In the genomic region with DNA sequence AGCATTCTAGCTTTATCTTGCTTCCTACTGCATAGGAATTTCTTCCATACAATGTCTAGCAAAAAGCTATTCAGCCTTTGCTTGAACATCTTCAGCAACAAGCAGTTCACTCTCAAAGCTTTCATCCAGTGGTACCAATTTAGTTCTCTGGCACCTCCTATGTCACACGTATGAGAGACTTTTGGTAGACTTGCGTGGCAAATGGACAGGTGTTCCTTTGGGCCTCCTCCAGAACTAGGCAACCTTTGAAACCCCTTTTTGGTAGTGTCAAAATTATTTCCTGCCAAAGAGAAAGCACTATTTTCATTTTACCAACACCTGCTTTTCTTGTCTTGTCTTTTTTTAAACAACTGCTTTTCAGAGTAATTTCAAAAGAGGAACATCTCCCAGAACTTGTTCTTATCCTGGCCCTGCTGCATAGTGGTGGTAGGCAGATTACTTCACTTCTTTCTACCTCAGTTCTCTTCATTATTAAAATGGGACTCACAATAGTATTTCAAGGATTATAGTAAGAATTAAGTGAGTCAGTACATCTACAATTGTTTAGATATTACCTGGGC, we compare ENCODE assay signal across 15 cellular contexts.
DNase-seq lines count a peak whose midpoint lies in the region; ATAC-seq and TF ChIP-seq lines count a peak whose summit lies in the region.
"Had no signal": no experiment of that assay in that cellular context is flagged by ENCODE, and none has a peak within 500 bp of the region (broad histone marks: within the 10 kb centered on the region; RNA-seq: fewer than 3 reads in every experiment).

No MANE protein-coding gene starts in this region.

- no peaks in the 10 kb centered on the region for H3K36me3 ChIP-seq in SU-DHL-6 (ENCODE audit: low read length)

- H3K9me3 Mint-ChIP-seq in immature natural killer cell: no peaks in the 10 kb centered on the region
- H3K9me3 Mint-ChIP-seq: activated B cell treated with CpG ODN at 0.5 μM for 24 hours, nephron had no signal

- TF ChIP-seq CTCF in GM10248 (IDR thresholded peaks at IDR 0.05; ENCODE audit: control extremely low read depth, extremely low read depth, low read depth, missing control alignments) (no peak), SU-DHL-6 (IDR thresholded peaks at IDR 0.05; ENCODE audit: insufficient read depth, low read length, poor library complexity, severe bottlenecking) (no peak)

- intact Hi-C loops in Right ventricle myocardium inferior (cut with DNase I): no loop called here

- H2AFZ ChIP-seq in SU-DHL-6 (ENCODE audit: low read depth, low read length, severe bottlenecking): no peak overlapping the region

- H3K4me2 ChIP-seq in SU-DHL-6 (ENCODE audit: low read depth, low read length, poor library complexity, severe bottlenecking): peak overlapping the region; percentile 55

- ATAC-seq in GM21529 (IDR thresholded peaks at IDR 0.05; ENCODE audit: unreplicated experiment) (peak; percentile 49), HG03108 (IDR thresholded peaks at IDR 0.05; ENCODE audit: unreplicated experiment) (no peak), GM21360 (IDR thresholded peaks at IDR 0.05; ENCODE audit: unreplicated experiment) (no peak), Right ventricle myocardium inferior (no peak)
- ATAC-seq: activated CD8-positive, alpha-beta memory T cell treated with anti-CD3 and anti-CD28 coated beads, Interleukin-2, amount 10 ng/mL, durations not matched to agents 7 days and 5 days; HepG2; SK-N-SH treated with all-trans-retinoic acid at 6 μM for 48 hours had no signal

- H4K20me1 ChIP-seq in SU-DHL-6 (ENCODE audit: low read depth, low read length): no peaks in the 10 kb centered on the region

- DNase-seq in GM10248 (ENCODE audit: extremely low spot score): peak; percentile 38
- no peak for DNase-seq in immature natural killer cell
- no peak for DNase-seq in HuH-7 (ENCODE audit: low spot score)
- no peak for DNase-seq in Right ventricle myocardium inferior (ENCODE audit: missing footprints)
- DNase-seq: activated B cell treated with CpG ODN at 0.5 μM for 24 hours; activated CD8-positive, alpha-beta memory T cell treated with anti-CD3 and anti-CD28 coated beads, Interleukin-2, amount 10 ng/mL, durations not matched to agents 7 days and 5 days; activated gamma-delta T cell; anterior cingulate cortex had no signal

- POLR2A ChIA-PET in GM10248 (lab: Yijun Ruan, JAX): no interaction called here

- no peaks in the 10 kb centered on the region for H3K27me3 ChIP-seq in SU-DHL-6 (ENCODE audit: low read length)

- H3K27ac ChIP-seq in SU-DHL-6 (ENCODE audit: low read depth, low read length): peak overlapping the region; percentile 83

- H3K79me2 ChIP-seq in SU-DHL-6 (ENCODE audit: insufficient read depth, low read length): peaks cover 62% of the 10 kb centered on the region

- H3K9me2 ChIP-seq in SU-DHL-6 (replicated peaks; ENCODE audit: insufficient read depth, low read length): no peaks in the 10 kb centered on the region

- H3K4me3 Mint-ChIP-seq in immature natural killer cell: peak overlapping the region in 1 of 5 donors; percentile 44
- H3K4me3 Mint-ChIP-seq: activated B cell treated with CpG ODN at 0.5 μM for 24 hours; activated CD8-positive, alpha-beta memory T cell treated with anti-CD3 and anti-CD28 coated beads, Interleukin-2, amount 10 ng/mL, durations not matched to agents 7 days and 5 days; nephron had no signal

- H3F3A ChIP-seq in SU-DHL-6 (ENCODE audit: insufficient read depth): peaks cover 39% of the 10 kb centered on the region

- H3K4me1 Mint-ChIP-seq in immature natural killer cell: peaks cover 82 to 83% of the 10 kb centered on the region in 2 donors

- no peaks in the 10 kb centered on the region for H3K9me3 ChIP-seq in SU-DHL-6 (ENCODE audit: insufficient read depth, low read length)

- H3K27me3 Mint-ChIP-seq in immature natural killer cell (ENCODE audit: low read depth in 3 of 3): peaks cover 0 to 1% (median 0%) of the 10 kb centered on the region in 3 donors
- H3K27me3 Mint-ChIP-seq: activated B cell treated with CpG ODN at 0.5 μM for 24 hours; activated CD8-positive, alpha-beta memory T cell treated with anti-CD3 and anti-CD28 coated beads, Interleukin-2, amount 10 ng/mL, durations not matched to agents 7 days and 5 days had no signal

- no peak overlapping the region for H3K4me3 ChIP-seq in SU-DHL-6 (ENCODE audit: insufficient read depth, low read length, poor library complexity, severe bottlenecking)

- H3K27ac Mint-ChIP-seq in immature natural killer cell: peak overlapping the region; percentile 33 to 88 (median 63)
- H3K27ac Mint-ChIP-seq: activated B cell treated with CpG ODN at 0.5 μM for 24 hours; activated CD8-positive, alpha-beta memory T cell treated with anti-CD3 and anti-CD28 coated beads, Interleukin-2, amount 10 ng/mL, durations not matched to agents 7 days and 5 days; nephron had no signal

- CTCF ChIA-PET in GM10248 (lab: Yijun Ruan, JAX): interaction anchor here (1.1 kb wide), 1 partner anchor 13 kb away, joined by 4 read pairs; no protein-coding TSS in a partner anchor

- peak overlapping the region; percentile 13; the same call in 1 of the 2 replicates for H3K9ac ChIP-seq in SU-DHL-6 (ENCODE audit: low read length)

- peaks cover 0 to 4% (median 0%) of the 10 kb centered on the region in 3 donors for H3K36me3 Mint-ChIP-seq in immature natural killer cell
- H3K36me3 Mint-ChIP-seq: activated CD8-positive, alpha-beta memory T cell treated with anti-CD3 and anti-CD28 coated beads, Interleukin-2, amount 10 ng/mL, durations not matched to agents 7 days and 5 days had no signal
